Comparison of ENCODE assay signal across 16 cellular contexts in genomic region chr5:13354611-13355010, GRCh38.
"Had no signal": no experiment of that assay in that cellular context is flagged by ENCODE, and none has a peak within 500 bp of the region (broad histone marks: within the 10 kb centered on the region; RNA-seq: fewer than 3 reads in every experiment).

No MANE protein-coding gene starts in this region.

- DNase-seq: activated CD4-positive, alpha-beta T cell treated with anti-CD3 and anti-CD28 coated beads, Interleukin-2, amount 50 U/mL, for 4 hours; activated CD4-positive, CD25-positive, alpha-beta regulatory T cell treated with anti-CD3 and anti-CD28 coated beads, Interleukin-2, amount 50 U/mL, for 72 hours; activated effector memory CD4-positive, alpha-beta T cell treated with Interleukin-2 at 50 U/mL for 16 hours; activated T-cell treated with anti-CD3 and anti-CD28 coated beads, Interleukin-2, amount 50 U/mL, for 1 hour; amniotic stem cell; heart right ventricle; left ventricle myocardium inferior; stimulated activated CD4-positive, alpha-beta T cell treated with anti-CD3 and anti-CD28 coated beads, Interleukin-12 subunit alpha, Interleukin-12 subunit beta, amount 100 ng/mL, for 4 hours; stimulated activated naive CD4-positive, alpha-beta T cell treated with Interleukin-2 at 50 U/mL for 16 hours; testis; upper lobe of right lung had no signal

- H3K4me3 ChIP-seq: esophagus muscularis mucosa, heart right ventricle, left ventricle myocardium inferior, testis, upper lobe of right lung had no signal

- ATAC-seq: activated naive CD4-positive, alpha-beta T cell treated with anti-CD3 and anti-CD28 coated beads, Interleukin-2, amount 50 U/mL, for 72 hours; heart right ventricle; upper lobe of right lung had no signal

- FAIRE-seq: endometrium, frontal cortex, islet of Langerhans had no signal
